In the genomic region with DNA sequence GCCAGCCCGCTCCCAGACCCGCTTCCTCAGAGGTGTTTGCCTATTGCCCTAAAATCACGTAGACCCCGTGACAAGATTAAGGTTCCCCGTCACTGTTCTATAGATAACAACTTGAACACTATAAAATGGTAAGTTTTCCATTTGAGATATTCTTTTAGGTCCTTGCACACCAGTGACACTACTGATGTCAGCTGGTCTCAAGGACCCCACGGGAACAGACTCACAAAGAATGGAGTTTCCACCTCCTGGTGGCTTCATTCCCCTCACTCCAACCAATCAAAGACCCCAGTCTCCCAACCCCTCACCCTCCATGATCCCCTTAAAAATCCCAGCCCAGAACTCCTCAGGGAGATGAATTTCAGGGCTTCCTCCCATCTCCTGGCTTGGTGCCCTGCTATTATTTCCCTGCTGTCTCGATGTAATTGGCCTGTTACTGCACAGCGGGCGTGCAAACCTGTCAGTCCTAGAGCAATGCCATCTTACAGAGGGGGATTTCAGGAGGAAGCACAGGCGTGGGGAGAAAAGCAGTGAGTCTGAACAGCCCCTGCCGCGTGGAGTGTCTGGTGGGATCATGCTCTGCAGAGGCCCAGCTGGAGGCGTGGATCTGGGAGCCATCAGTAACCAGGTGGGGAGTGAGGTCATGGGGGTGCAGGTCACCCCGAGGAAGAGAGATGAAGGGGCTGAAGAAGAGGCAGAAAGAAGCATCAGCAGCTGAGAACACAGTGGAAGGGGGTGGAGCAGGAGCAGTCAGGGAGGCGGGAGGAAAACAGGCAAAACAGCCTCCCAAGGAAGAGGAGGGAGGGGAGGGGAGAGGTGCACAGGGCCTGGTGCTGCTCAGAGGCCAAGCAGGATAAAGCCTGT, we compare ENCODE assay signal across 11 cellular contexts. TPM values are rescaled to one million over a fixed set of nuclear protein-coding genes. Genes with fewer than 3 reads are reported as not detected.
DNase-seq lines count a peak whose midpoint lies in the region; ATAC-seq and TF ChIP-seq lines count a peak whose summit lies in the region.
"Had no signal": no experiment of that assay in that cellular context is flagged by ENCODE, and none has a peak within 500 bp of the region (broad histone marks: within the 10 kb centered on the region; RNA-seq: fewer than 3 reads in every experiment).

No MANE protein-coding gene starts in this region.

- no peaks in the 10 kb centered on the region for H3K9me3 Mint-ChIP-seq in MCF 10A (ENCODE audit: unreplicated experiment)
- H3K9me3 Mint-ChIP-seq: naive B cell had no signal

- CTCF ChIA-PET in MCF 10A (lab: Yijun Ruan, JAX) = interaction anchor here (0.6 to 8.0 kb wide), 7 partner anchors 12 to 525 kb away, joined by 3 to 78 read pairs (median 7); a partner anchor contains a TSS

- H3K4me1 Mint-ChIP-seq in MCF 10A (ENCODE audit: insufficient read depth, unreplicated experiment) = peaks cover 68% of the 10 kb centered on the region

- DNase-seq in MCF 10A (ENCODE audit: unreplicated experiment) = peak; percentile 72
- no peak for DNase-seq in breast epithelium (ENCODE audit: low spot score in 2 of 2)
- peak; percentile 83 for DNase-seq in NCI-H345 (lab: John Stamatoyannopoulos, UW)
- no peak for DNase-seq in vagina (ENCODE audit: extremely low spot score in 2 of 2)
- no peak for DNase-seq in midbrain (lab: John Stamatoyannopoulos, UW)
- DNase-seq: MV-4-11, naive B cell, T-helper 17 cell had no signal

- H3K4me1 ChIP-seq in breast epithelium = no peaks in the 10 kb centered on the region
- H3K4me1 ChIP-seq in esophagus (ENCODE audit: control insufficient read depth in 2 of 2, insufficient read depth in 2 of 2, low read length in 1 of 2) = peaks cover 19 to 35% of the 10 kb centered on the region in 2 donors
- peaks cover 38% of the 10 kb centered on the region for H3K4me1 ChIP-seq in vagina

- H3K27me3 Mint-ChIP-seq in MCF 10A (ENCODE audit: insufficient read depth, unreplicated experiment) = no peaks in the 10 kb centered on the region
- H3K27me3 Mint-ChIP-seq: T-helper 17 cell had no signal

- TF ChIP-seq POLR2A in breast epithelium (IDR thresholded peaks at IDR 0.05) (no peak), vagina (IDR thresholded peaks at IDR 0.05) (no peak)

- no TSS peak for BruUV-seq in MCF 10A (replicated peaks; lab: Mats Ljungman, UMichigan)

- H3K27ac ChIP-seq in breast epithelium (no peak overlapping the region), esophagus (ENCODE audit: low read depth in 2 of 2, low read length in 1 of 2) (peak overlapping the region; percentile 38 to 93), vagina (peak overlapping the region; percentile 18)

- no peaks in the 10 kb centered on the region for H3K36me3 Mint-ChIP-seq in MCF 10A (ENCODE audit: insufficient read depth, unreplicated experiment)
- H3K36me3 Mint-ChIP-seq: naive B cell had no signal

- H3K36me3 ChIP-seq in breast epithelium = no peaks in the 10 kb centered on the region
- no peaks in the 10 kb centered on the region for H3K36me3 ChIP-seq in esophagus (ENCODE audit: control insufficient read depth in 2 of 2, insufficient read depth in 2 of 2, low read length in 1 of 2)
- H3K36me3 ChIP-seq in vagina = no peaks in the 10 kb centered on the region

- TF ChIP-seq CTCF in MCF 10A (IDR thresholded peaks at IDR 0.05; ENCODE audit: unreplicated experiment) = no peak
- no peak for TF ChIP-seq CTCF in breast epithelium (IDR thresholded peaks at IDR 0.05)
- no peak for TF ChIP-seq CTCF in vagina (IDR thresholded peaks at IDR 0.05)

- no peak overlapping the region for H3K4me3 ChIP-seq in breast epithelium
- no peak overlapping the region for H3K4me3 ChIP-seq in esophagus (ENCODE audit: low read depth in 1 of 2, low read length in 2 of 2)
- no peak overlapping the region for H3K4me3 ChIP-seq in vagina

- 37 to 46% methylated on average over 15 of the region's 15 CpGs for WGBS in esophagus, 2 donors

- H3K4me3 Mint-ChIP-seq in MCF 10A (ENCODE audit: unreplicated experiment) = no peak overlapping the region
- H3K4me3 Mint-ChIP-seq: T-helper 17 cell had no signal

- no peak overlapping the region for H3K27ac Mint-ChIP-seq in MCF 10A (ENCODE audit: low read depth, unreplicated experiment)

- H3K9me3 ChIP-seq in breast epithelium (no peaks in the 10 kb centered on the region), esophagus (ENCODE audit: control insufficient read depth in 2 of 2, insufficient read depth in 1 of 2, low read depth in 1 of 2, low read length in 1 of 2) (no peaks in the 10 kb centered on the region), vagina (no peaks in the 10 kb centered on the region)

- POLR2A ChIA-PET in MCF 10A (lab: Yijun Ruan, JAX) = interaction anchor here (0.5 to 7.5 kb wide), 13 partner anchors 8 to 1102 kb away, joined by 3 to 97 read pairs (median 4); a partner anchor contains a TSS

- intact Hi-C loops in MCF 10A (cut with micrococcal nuclease) = loop anchor here (5.0 kb wide), 2 partner anchors 36 to 146 kb away; a partner anchor contains a TSS
- intact Hi-C loops in breast epithelium (cut with DNase I; ENCODE audit: low total_unique reads) = no loop called here
- intact Hi-C loops in vagina (cut with DNase I) = no loop called here

- ATAC-seq in GM21447 (IDR thresholded peaks at IDR 0.05; ENCODE audit: unreplicated experiment) = no peak
- ATAC-seq in GM18867 (IDR thresholded peaks at IDR 0.05; ENCODE audit: unreplicated experiment) = no peak
- ATAC-seq: T-helper 17 cell had no signal

- H3K27me3 ChIP-seq in breast epithelium = no peaks in the 10 kb centered on the region
- H3K27me3 ChIP-seq in esophagus (ENCODE audit: control insufficient read depth in 1 of 2, insufficient read depth in 2 of 2, low read length in 2 of 2) = no peaks in the 10 kb centered on the region
- H3K27me3 ChIP-seq in vagina = no peaks in the 10 kb centered on the region

RNA-seq across cellular contexts. Expression of a gene that starts 35.1 kb away (rescaled TPM):
- total RNA-seq in MCF 10A (2022) = 98.5 and 106 TPM in 2 replicates
- total RNA-seq in breast epithelium = 10 to 100 TPM; 20.3 to 36.1 (median 29.6) TPM
- polyA plus RNA-seq in esophagus = 10 to 100 TPM; 18.0 to 21.0 TPM
- total RNA-seq in vagina = 41.5 TPM

Comparison
In these comparisons a context has a peak if more than half of its experiments do, and no peak if none do; other contexts are left out.
1. DNase-seq: peak in MCF 10A (single experiment) and NCI-H345 (single experiment); none in breast epithelium (0 of 2), vagina (0 of 2) and midbrain (single experiment).
2. H3K27ac ChIP-seq: peak in esophagus (2 of 2) and vagina (single experiment); none in breast epithelium (0 of 2).